Comparison of ENCODE assay signal across 9 cellular contexts in genomic region chr17:31490991-31491793, GRCh38.
DNase-seq lines count a peak whose midpoint lies in the region; ATAC-seq and TF ChIP-seq lines count a peak whose summit lies in the region.
"Had no signal": no experiment of that assay in that cellular context is flagged by ENCODE, and none has a peak within 500 bp of the region (broad histone marks: within the 10 kb centered on the region; RNA-seq: fewer than 3 reads in every experiment).

No MANE protein-coding gene starts in this region.

- H3K14ac ChIP-seq in neuronal stem cell (ENCODE audit: low read length), result no peak overlapping the region

- DNase-seq in GM13977 (ENCODE audit: low spot score), result peak; percentile 59
- no peak for DNase-seq in activated T-helper 1 cell treated with anti-CD3 and anti-CD28 coated beads, Interleukin-12 subunit alpha, Interleukin-12 subunit beta, Interleukin-2, Interleukin-4 antibody, amounts not matched to agents 30 ng/mL and 10 ng/mL and 1 ng/mL, durations not matched to agents 14 hours and 24 hours and 36 hours (ENCODE audit: low spot score)
- DNase-seq in neuronal stem cell (ENCODE audit: low spot score), result no peak
- no peak for DNase-seq in ACHN
- no peak for DNase-seq in A673 (ENCODE audit: low spot score)
- DNase-seq: activated CD8-positive, alpha-beta memory T cell treated with anti-CD3 and anti-CD28 coated beads, Interleukin-2, amount 50 U/mL, for 48 hours had no signal

- no peak for TF ChIP-seq CTCF in GM13977 (IDR thresholded peaks at IDR 0.05; ENCODE audit: extremely low read depth, insufficient read depth, missing control alignments)
- TF ChIP-seq CTCF in A673 (conservative IDR thresholded peaks at IDR 0.05; ENCODE audit: low read depth, low read length), result no peak

- H3K27ac ChIP-seq in neuronal stem cell (replicated peaks; ENCODE audit: low read length) (no peak overlapping the region), A673 (ENCODE audit: low read depth, low read length, poor library complexity, severe bottlenecking) (no peak overlapping the region)
- H3K27ac ChIP-seq: epithelial cell of prostate had no signal

- peak overlapping the region; percentile 45 for H3K27ac Mint-ChIP-seq in activated T-helper 1 cell treated with anti-CD3 and anti-CD28 coated beads, Interleukin-12 subunit alpha, Interleukin-12 subunit beta, Interleukin-2, Interleukin-4 antibody, amounts not matched to agents 30 ng/mL and 10 ng/mL and 1 ng/mL, durations not matched to agents 14 hours and 24 hours and 36 hours

- H3K27me3 ChIP-seq in neuronal stem cell (ENCODE audit: control insufficient read depth in 3 of 3, insufficient read depth in 3 of 3, low read depth in 1 of 3, low read length in 3 of 3) (peaks cover 4 to 84% (median 17%) of the 10 kb centered on the region in 3 experiments), A673 (replicated peaks; ENCODE audit: insufficient read depth, low read depth, low read length, poor library complexity) (no peaks in the 10 kb centered on the region)

- peak overlapping the region; percentile 53 for H3K4me3 Mint-ChIP-seq in activated T-helper 1 cell treated with anti-CD3 and anti-CD28 coated beads, Interleukin-12 subunit alpha, Interleukin-12 subunit beta, Interleukin-2, Interleukin-4 antibody, amounts not matched to agents 30 ng/mL and 10 ng/mL and 1 ng/mL, durations not matched to agents 14 hours and 24 hours and 36 hours

- no peak overlapping the region for H3K4me2 ChIP-seq in neuronal stem cell (ENCODE audit: insufficient read depth, low read length, poor library complexity, severe bottlenecking)

- no peak overlapping the region for H4K91ac ChIP-seq in neuronal stem cell (ENCODE audit: low read depth, low read length, poor library complexity)

- H3K36me3 Mint-ChIP-seq in activated T-helper 1 cell treated with anti-CD3 and anti-CD28 coated beads, Interleukin-12 subunit alpha, Interleukin-12 subunit beta, Interleukin-2, Interleukin-4 antibody, amounts not matched to agents 30 ng/mL and 10 ng/mL and 1 ng/mL, durations not matched to agents 14 hours and 24 hours and 36 hours (ENCODE audit: low read depth), result peaks cover 5% of the 10 kb centered on the region

- H2BK5ac ChIP-seq in neuronal stem cell (ENCODE audit: low read length), result no peak overlapping the region

- no CpG with 5 or more reads among the region's 12 CpGs for WGBS in neuronal stem cell (ENCODE audit: extremely low coverage in 2 of 2, insufficient read length in 2 of 2, insufficient replicate concordance in 1 of 2), 2 donors

- intact Hi-C loops in activated T-helper 1 cell treated with anti-CD3 and anti-CD28 coated beads, Interleukin-12 subunit alpha, Interleukin-12 subunit beta, Interleukin-2, Interleukin-4 antibody, amounts not matched to agents 30 ng/mL and 10 ng/mL and 1 ng/mL, durations not matched to agents 14 hours and 24 hours and 36 hours (cut with micrococcal nuclease), result loop anchor here (5.0 kb wide), 1 partner anchor 366 kb away; the partner anchor contains the start of gene COPRS
- intact Hi-C loops in A673 (cut with micrococcal nuclease; ENCODE audit: unreplicated experiment), result no loop called here

- H3K79me1 ChIP-seq in neuronal stem cell (ENCODE audit: low read depth, low read length), result no peaks in the 10 kb centered on the region

- peaks cover 8 to 16% of the 10 kb centered on the region in 2 donors for H3K4me1 ChIP-seq in neuronal stem cell (ENCODE audit: control insufficient read depth in 2 of 2, insufficient read depth in 1 of 2, low read depth in 1 of 2, low read length in 2 of 2)
- no peaks in the 10 kb centered on the region for H3K4me1 ChIP-seq in A673 (ENCODE audit: insufficient read depth, low read length, poor library complexity, severe bottlenecking)

- H2BK15ac ChIP-seq in neuronal stem cell (ENCODE audit: low read length), result no peak overlapping the region

- H2BK12ac ChIP-seq in neuronal stem cell (ENCODE audit: low read length), result no peak overlapping the region

- H3K9ac ChIP-seq in neuronal stem cell (ENCODE audit: low read depth, low read length, poor library complexity), result no peak overlapping the region

- no peak overlapping the region for H4K8ac ChIP-seq in neuronal stem cell (ENCODE audit: low read depth, low read length)

- H3K23ac ChIP-seq in neuronal stem cell (ENCODE audit: low read depth, low read length, poor library complexity), result no peak overlapping the region

- H3K9me3 ChIP-seq in neuronal stem cell (replicated peaks in 1 of 2; ENCODE audit: control insufficient read depth in 2 of 2, insufficient read depth in 1 of 2, low read depth in 1 of 2, low read length in 2 of 2) (peaks cover 0 to 2% of the 10 kb centered on the region in 2 donors), A673 (ENCODE audit: low read depth, low read length, poor library complexity, severe bottlenecking) (no peaks in the 10 kb centered on the region)

- no peak overlapping the region for H2BK120ac ChIP-seq in neuronal stem cell (ENCODE audit: low read depth, low read length)

- POLR2A ChIA-PET in A673 (lab: Charles Lee; ENCODE audit: low non-redundant PET), result no interaction called here

- peak overlapping the region; percentile 31 for H2AK5ac ChIP-seq in neuronal stem cell (ENCODE audit: low read depth, low read length)

- no peak overlapping the region for H2AFZ ChIP-seq in neuronal stem cell (ENCODE audit: low read length)

- no peaks in the 10 kb centered on the region for H3K36me3 ChIP-seq in neuronal stem cell (replicated peaks in 1 of 2; ENCODE audit: control insufficient read depth in 2 of 2, insufficient read depth in 2 of 2, low read length in 2 of 2)
- no peaks in the 10 kb centered on the region for H3K36me3 ChIP-seq in A673 (ENCODE audit: insufficient read depth, low read length, poor library complexity, severe bottlenecking)

- H3K4ac ChIP-seq in neuronal stem cell (ENCODE audit: low read length), result no peak overlapping the region

- H3K18ac ChIP-seq in neuronal stem cell (ENCODE audit: low read length), result no peak overlapping the region

- H3K9me3 Mint-ChIP-seq in activated T-helper 1 cell treated with anti-CD3 and anti-CD28 coated beads, Interleukin-12 subunit alpha, Interleukin-12 subunit beta, Interleukin-2, Interleukin-4 antibody, amounts not matched to agents 30 ng/mL and 10 ng/mL and 1 ng/mL, durations not matched to agents 14 hours and 24 hours and 36 hours, result no peaks in the 10 kb centered on the region

- H3K4me3 ChIP-seq in neuronal stem cell (ENCODE audit: low read length in 2 of 2) (no peak overlapping the region), A673 (ENCODE audit: low read depth, low read length, poor library complexity, severe bottlenecking) (no peak overlapping the region)

- no peaks in the 10 kb centered on the region for H3K27me3 Mint-ChIP-seq in activated T-helper 1 cell treated with anti-CD3 and anti-CD28 coated beads, Interleukin-12 subunit alpha, Interleukin-12 subunit beta, Interleukin-2, Interleukin-4 antibody, amounts not matched to agents 30 ng/mL and 10 ng/mL and 1 ng/mL, durations not matched to agents 14 hours and 24 hours and 36 hours (ENCODE audit: insufficient read depth)

- in situ Hi-C loops in GM13977 (cut with MboI; ENCODE audit: low pct_unique_long_range_greater_than_20kb, low sequenced_read_pairs, unreplicated experiment) (no loop called here), ACHN (cut with HindIII; ENCODE audit: low pct_ligation_motif_present, low pct_unique_long_range_greater_than_20kb, low sequenced_read_pairs) (no loop called here)

- H3K4me1 Mint-ChIP-seq in activated T-helper 1 cell treated with anti-CD3 and anti-CD28 coated beads, Interleukin-12 subunit alpha, Interleukin-12 subunit beta, Interleukin-2, Interleukin-4 antibody, amounts not matched to agents 30 ng/mL and 10 ng/mL and 1 ng/mL, durations not matched to agents 14 hours and 24 hours and 36 hours (ENCODE audit: low read depth), result peaks cover 80% of the 10 kb centered on the region

- CTCF ChIA-PET in A673 (lab: Charles Lee), result no interaction called here

- ATAC-seq in HG03196 (IDR thresholded peaks at IDR 0.05; ENCODE audit: unreplicated experiment) (peak; percentile 22), HG02938 (IDR thresholded peaks at IDR 0.05; ENCODE audit: unreplicated experiment) (no peak)

- BruUV-seq in A673 (replicated peaks; lab: Mats Ljungman, UMichigan), result no TSS peak
